21 cellular contexts compared by ENCODE assay signal in genomic region chr2:138641277-138641676, GRCh38.
A peak's percentile ranks its signal among the peaks of the same experiment; 100 is the strongest.
DNase-seq lines count a peak whose midpoint lies in the region; ATAC-seq and TF ChIP-seq lines count a peak whose summit lies in the region.
"Had no signal": no experiment of that assay in that cellular context is flagged by ENCODE, and none has a peak within 500 bp of the region (broad histone marks: within the 10 kb centered on the region; RNA-seq: fewer than 3 reads in every experiment).

No MANE protein-coding gene starts in this region.

- in situ Hi-C loops in GM13977 (cut with MboI; ENCODE audit: low pct_unique_long_range_greater_than_20kb, low sequenced_read_pairs, unreplicated experiment) = no loop called here

- H4K20me1 ChIP-seq in Karpas-422 (ENCODE audit: insufficient read depth, low read depth, low read length) = no peaks in the 10 kb centered on the region
- H4K20me1 ChIP-seq: BLaER1 had no signal

- ATAC-seq in GM19395 (IDR thresholded peaks at IDR 0.05; ENCODE audit: unreplicated experiment) (peak; percentile 67), HG03442 (IDR thresholded peaks at IDR 0.05; ENCODE audit: unreplicated experiment) (peak; percentile 60)
- ATAC-seq: mucosa of descending colon, right lobe of liver, upper lobe of right lung, WTC11 had no signal

- no peaks in the 10 kb centered on the region for H3K36me3 ChIP-seq in Karpas-422 (ENCODE audit: insufficient read depth, low read length)
- H3K36me3 ChIP-seq: adrenal gland, BLaER1, MG63, right lobe of liver, upper lobe of right lung had no signal

- no peaks in the 10 kb centered on the region for H3K27me3 ChIP-seq in Karpas-422 (ENCODE audit: low read length)
- H3K27me3 ChIP-seq: adrenal gland, BLaER1, MG63, right lobe of liver, upper lobe of right lung had no signal

- peak; percentile 11 for DNase-seq in GM13977 (ENCODE audit: low spot score)
- DNase-seq in islet precursor cell = peak; percentile 88
- DNase-seq in Karpas-422 = no peak
- no peak for DNase-seq in activated T-cell treated with anti-CD3 and anti-CD28 coated beads for 4 hours
- no peak for DNase-seq in T-helper 1 cell
- no peak for DNase-seq in activated gamma-delta T cell treated with Interleukin-2 at 50 U/mL for 16 hours
- DNase-seq: activated CD4-positive, alpha-beta T cell treated with anti-CD3 and anti-CD28 coated beads, Interleukin-2, amount 50 U/mL, for 48 hours; adrenal gland; COR-L47; DND-41; MG63; mucosa of descending colon; NCI-H1694; NCI-H69; right lobe of liver; stimulated activated CD8-positive, alpha-beta memory T cell treated with anti-CD3 and anti-CD28 coated beads, Interleukin-4, amount 100 ng/mL, for 48 hours; upper lobe of right lung had no signal

- no peak overlapping the region for H3K4me2 ChIP-seq in Karpas-422 (ENCODE audit: low read depth, low read length, poor library complexity, severe bottlenecking)
- H3K4me2 ChIP-seq: BLaER1 had no signal

- no peak overlapping the region for H2AFZ ChIP-seq in Karpas-422 (ENCODE audit: low read length)

- H3K79me2 ChIP-seq in Karpas-422 (ENCODE audit: low read length) = no peaks in the 10 kb centered on the region

- H3K9me3 ChIP-seq in Karpas-422 (ENCODE audit: low read length) = no peaks in the 10 kb centered on the region
- H3K9me3 ChIP-seq: adrenal gland, BLaER1, MG63, mucosa of descending colon, right lobe of liver, upper lobe of right lung had no signal

- H3K9ac ChIP-seq in Karpas-422 (ENCODE audit: low read length) = no peak overlapping the region
- H3K9ac ChIP-seq: BLaER1 had no signal

- no peak overlapping the region for H3K27ac ChIP-seq in Karpas-422 (ENCODE audit: low read length)
- H3K27ac ChIP-seq: adrenal gland, BLaER1, right lobe of liver, upper lobe of right lung had no signal

- H3K9me2 ChIP-seq in Karpas-422 (replicated peaks; ENCODE audit: insufficient read depth, low read length) = no peaks in the 10 kb centered on the region

- no peak overlapping the region for H3K4me3 ChIP-seq in Karpas-422 (ENCODE audit: low read length)
- H3K4me3 ChIP-seq: adrenal gland, BLaER1, MG63, mucosa of descending colon, right lobe of liver, upper lobe of right lung had no signal

- no peak for TF ChIP-seq CTCF in GM13977 (IDR thresholded peaks at IDR 0.05; ENCODE audit: extremely low read depth, insufficient read depth, missing control alignments)

- H3K4me1 ChIP-seq in Karpas-422 (ENCODE audit: low read length) = no peaks in the 10 kb centered on the region
- H3K4me1 ChIP-seq: adrenal gland, BLaER1, right lobe of liver, upper lobe of right lung had no signal

Comparison
In these comparisons a context has a peak if more than half of its experiments do, and no peak if none do; other contexts are left out.
1. DNase-seq: peak in GM13977 (single experiment) and islet precursor cell (single experiment); none in Karpas-422 (single experiment), activated T-cell treated with anti-CD3 and anti-CD28 coated beads for 4 hours (single experiment), T-helper 1 cell (0 of 5) and activated gamma-delta T cell treated with Interleukin-2 at 50 U/mL for 16 hours (single experiment).